8 cellular contexts compared by ENCODE assay signal in genomic region chr16:2964416-2965223, GRCh38. TPM values are rescaled to one million over a fixed set of nuclear protein-coding genes. Genes with fewer than 3 reads are reported as not detected.
DNase-seq lines count a peak whose midpoint lies in the region; ATAC-seq and TF ChIP-seq lines count a peak whose summit lies in the region.

No MANE protein-coding gene starts in this region.

- peak; percentile 71 for TF ChIP-seq POLR2A in Raji (IDR thresholded peaks at IDR 0.05; ENCODE audit: insufficient read depth, low read depth, low read length)

- H3K9me3 Mint-ChIP-seq in stimulated activated naive CD8-positive, alpha-beta T cell treated with anti-CD3 and anti-CD28 coated beads, Interleukin-15, Interleukin-2, amounts not matched to agents 100 ng/mL and 50 ng/mL, for 24 hours = no peaks in the 10 kb centered on the region

- peaks cover 35% of the 10 kb centered on the region for H3K4me1 Mint-ChIP-seq in stimulated activated naive CD8-positive, alpha-beta T cell treated with anti-CD3 and anti-CD28 coated beads, Interleukin-15, Interleukin-2, amounts not matched to agents 100 ng/mL and 50 ng/mL, for 24 hours (ENCODE audit: low read depth)

- peak overlapping the region; percentile 78 for H3K4me3 Mint-ChIP-seq in stimulated activated naive CD8-positive, alpha-beta T cell treated with anti-CD3 and anti-CD28 coated beads, Interleukin-15, Interleukin-2, amounts not matched to agents 100 ng/mL and 50 ng/mL, for 24 hours

- peak overlapping the region; percentile 30 for H3K4me3 ChIP-seq in kidney epithelial cell (ENCODE audit: low read depth, low read length)

- ATAC-seq in GM19351 (IDR thresholded peaks at IDR 0.05; ENCODE audit: unreplicated experiment) (no peak), HG02970 (IDR thresholded peaks at IDR 0.05; ENCODE audit: low FRiP score, unreplicated experiment) (no peak)

- DNase-seq in Daoy (ENCODE audit: low read depth) (peak; percentile 84), Kasumi-1 (lab: John Stamatoyannopoulos, UW) (peak; percentile 17 to 19), activated gamma-delta T cell treated with Interleukin-2 at 50 U/mL for 16 hours (peak; percentile 39), kidney epithelial cell (ENCODE audit: low read depth) (no peak)

- no peak for TF ChIP-seq CTCF in kidney epithelial cell (IDR thresholded peaks at IDR 0.05; ENCODE audit: insufficient read depth, low read length, poor library complexity, severe bottlenecking)

- H3K27me3 ChIP-seq in kidney epithelial cell (ENCODE audit: control insufficient read depth, insufficient read depth, low read length) = peaks cover 50% of the 10 kb centered on the region

- H3K27me3 Mint-ChIP-seq in stimulated activated naive CD8-positive, alpha-beta T cell treated with anti-CD3 and anti-CD28 coated beads, Interleukin-15, Interleukin-2, amounts not matched to agents 100 ng/mL and 50 ng/mL, for 24 hours = peaks cover 22% of the 10 kb centered on the region

- H3K36me3 Mint-ChIP-seq in stimulated activated naive CD8-positive, alpha-beta T cell treated with anti-CD3 and anti-CD28 coated beads, Interleukin-15, Interleukin-2, amounts not matched to agents 100 ng/mL and 50 ng/mL, for 24 hours (ENCODE audit: low read depth) = no peaks in the 10 kb centered on the region

- H3K36me3 ChIP-seq in kidney epithelial cell (ENCODE audit: control insufficient read depth, insufficient read depth, low read length) = no peaks in the 10 kb centered on the region

- no peak overlapping the region for H3K27ac Mint-ChIP-seq in stimulated activated naive CD8-positive, alpha-beta T cell treated with anti-CD3 and anti-CD28 coated beads, Interleukin-15, Interleukin-2, amounts not matched to agents 100 ng/mL and 50 ng/mL, for 24 hours

RNA-seq across cellular contexts. Expression of gene KREMEN2, which starts 0.5 kb away (rescaled TPM):
- total RNA-seq in Daoy (2014; rRNA removed; shearing (Covaris generic)) = 0.39 and 1.3 TPM in 2 replicates
- 0.04 and 1.3 TPM in 2 replicates for total RNA-seq in kidney epithelial cell

RNA-seq across cellular contexts. Expression of gene PAQR4, which starts 4.5 kb away (rescaled TPM):
- total RNA-seq in Daoy (2014; rRNA removed; shearing (Covaris generic)) = 15.3 and 20.5 TPM in 2 replicates
- total RNA-seq in kidney epithelial cell = 14.2 and 15.2 TPM in 2 replicates

RNA-seq across cellular contexts. Expression of gene PKMYT1, which starts 15.6 kb away (rescaled TPM):
- total RNA-seq in Daoy (2014; rRNA removed; shearing (Covaris generic)) = 48.6 and 70.3 TPM in 2 replicates
- total RNA-seq in kidney epithelial cell = 5.1 and 6.1 TPM in 2 replicates

RNA-seq across cellular contexts. Expression of gene CLDN9, which starts 48.1 kb away (rescaled TPM):
- total RNA-seq in Daoy (2014; rRNA removed; shearing (Covaris generic)) = not detected in 2 replicates
- total RNA-seq in kidney epithelial cell = 1.0 and 3.1 TPM in 2 replicates

RNA-seq across cellular contexts. Expression of gene FLYWCH1, which starts 52.9 kb away (rescaled TPM):
- total RNA-seq in Daoy (2014; rRNA removed; shearing (Covaris generic)) = 32.3 and 42.3 TPM in 2 replicates
- 48.4 and 66.1 TPM in 2 replicates for total RNA-seq in kidney epithelial cell
